ENCODE assay signal across 1 cellular context in the genomic region with DNA sequence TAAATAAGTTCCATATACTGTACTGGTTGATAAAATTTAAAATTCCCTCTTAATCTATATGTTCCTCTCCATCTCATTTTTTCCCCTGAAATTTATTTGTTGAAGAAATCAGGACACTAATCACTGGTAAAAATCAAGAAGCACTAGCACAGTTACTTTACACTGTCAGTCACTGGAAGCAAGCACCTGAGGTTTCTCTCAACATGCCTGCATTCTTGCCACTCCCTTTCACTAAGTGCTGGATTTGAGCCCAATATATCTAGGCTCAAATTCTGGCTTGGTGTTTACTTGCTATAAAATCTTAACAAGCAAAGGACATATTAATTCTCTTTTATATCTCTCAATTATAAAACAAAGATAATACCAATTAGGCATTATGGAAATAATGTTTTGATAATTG.
TF ChIP-seq lines count a peak whose summit lies in the region.

No MANE protein-coding gene starts in this region.

TF ChIP-seq in H1, 55 proteins besides CTCF, POLR2A, EP300 and RAD21:
- TF ChIP-seq USF2 (IDR thresholded peaks at IDR 0.05; ENCODE audit: low read length) (no peak), EZH2 (IDR thresholded peaks at IDR 0.05; ENCODE audit: low read depth, low read length, severe bottlenecking) (no peak), SUZ12 (IDR thresholded peaks at IDR 0.05; ENCODE audit: low read length) (no peak), SRF (IDR thresholded peaks at IDR 0.05; ENCODE audit: low read depth, low read length) (no peak), CBX8 (IDR thresholded peaks at IDR 0.05; ENCODE audit: borderline replicate concordance, low read depth, low read length) (no peak), GABPA (IDR thresholded peaks at IDR 0.05; ENCODE audit: borderline replicate concordance, insufficient read depth, low read length) (no peak), POU5F1 (IDR thresholded peaks at IDR 0.05; ENCODE audit: low read depth, low read length) (no peak), EGR1 (IDR thresholded peaks at IDR 0.05; ENCODE audit: borderline replicate concordance, low read depth, low read length) (no peak), SIN3A (conservative IDR thresholded peaks at IDR 0.05 in 1 of 2, IDR thresholded peaks at IDR 0.05 in 1 of 2; ENCODE audit: low read depth in 1 of 2, low read length in 2 of 2) (no peak), SIRT6 (IDR thresholded peaks at IDR 0.05; ENCODE audit: low read length) (no peak), NANOG (IDR thresholded peaks at IDR 0.05; ENCODE audit: insufficient read depth, low read depth, low read length, poor library complexity, severe bottlenecking) (no peak), RFX5 (IDR thresholded peaks at IDR 0.05; ENCODE audit: borderline replicate concordance, low read depth, low read length) (no peak)
